18 cellular contexts compared by ENCODE assay signal in genomic region chr2:66539452-66539851, GRCh38.
DNase-seq lines count a peak whose midpoint lies in the region; ATAC-seq and TF ChIP-seq lines count a peak whose summit lies in the region.
"Had no signal": no experiment of that assay in that cellular context is flagged by ENCODE, and none has a peak within 500 bp of the region (broad histone marks: within the 10 kb centered on the region; RNA-seq: fewer than 3 reads in every experiment).

No MANE protein-coding gene starts in this region.

- no peak overlapping the region for H3K9ac ChIP-seq in SK-N-MC (ENCODE audit: insufficient read length)
- H3K9ac ChIP-seq: KMS-11 had no signal

- peak overlapping the region; percentile 20 for H3K27ac Mint-ChIP-seq in type B pancreatic cell
- H3K27ac Mint-ChIP-seq in T-helper 2 cell treated with Interferon-gamma antibody and Interleukin-4, amounts not matched to agents 5 μg/mL and 100 μg/mL, for 36 hours = no peak overlapping the region
- H3K27ac Mint-ChIP-seq: WTC11 had no signal

- H3K4me1 Mint-ChIP-seq in type B pancreatic cell (ENCODE audit: unreplicated experiment) = peaks cover 70% of the 10 kb centered on the region
- H3K4me1 Mint-ChIP-seq in T-helper 2 cell treated with Interferon-gamma antibody and Interleukin-4, amounts not matched to agents 5 μg/mL and 100 μg/mL, for 36 hours (ENCODE audit: low read depth) = no peaks in the 10 kb centered on the region

- no peaks in the 10 kb centered on the region for H3K27me3 Mint-ChIP-seq in type B pancreatic cell
- no peaks in the 10 kb centered on the region for H3K27me3 Mint-ChIP-seq in T-helper 2 cell treated with Interferon-gamma antibody and Interleukin-4, amounts not matched to agents 5 μg/mL and 100 μg/mL, for 36 hours (ENCODE audit: low read depth)

- H3K36me3 Mint-ChIP-seq in type B pancreatic cell = peaks cover 16% of the 10 kb centered on the region
- no peaks in the 10 kb centered on the region for H3K36me3 Mint-ChIP-seq in T-helper 2 cell treated with Interferon-gamma antibody and Interleukin-4, amounts not matched to agents 5 μg/mL and 100 μg/mL, for 36 hours (ENCODE audit: low read depth)
- H3K36me3 Mint-ChIP-seq: WTC11 had no signal

- H3K9me3 Mint-ChIP-seq in type B pancreatic cell = no peaks in the 10 kb centered on the region
- H3K9me3 Mint-ChIP-seq in T-helper 2 cell treated with Interferon-gamma antibody and Interleukin-4, amounts not matched to agents 5 μg/mL and 100 μg/mL, for 36 hours = no peaks in the 10 kb centered on the region
- H3K9me3 Mint-ChIP-seq: WTC11 had no signal

- no peaks in the 10 kb centered on the region for H3K9me3 ChIP-seq in SK-N-MC (ENCODE audit: low read depth, low read length)
- H3K9me3 ChIP-seq: gastrocnemius medialis, lower lobe of right lung, right lobe of liver had no signal

- no peak overlapping the region for H3K4me3 Mint-ChIP-seq in type B pancreatic cell
- no peak overlapping the region for H3K4me3 Mint-ChIP-seq in T-helper 2 cell treated with Interferon-gamma antibody and Interleukin-4, amounts not matched to agents 5 μg/mL and 100 μg/mL, for 36 hours
- H3K4me3 Mint-ChIP-seq: WTC11 had no signal

- H3K4me3 ChIP-seq in SK-N-MC (no peak overlapping the region), fibroblast of villous mesenchyme (ENCODE audit: low read depth, low read length) (no peak overlapping the region)
- H3K4me3 ChIP-seq: gastrocnemius medialis, lower lobe of right lung, right lobe of liver had no signal

- no peak for ATAC-seq in HG02840 (IDR thresholded peaks at IDR 0.05; ENCODE audit: low FRiP score, unreplicated experiment)
- ATAC-seq: gastrocnemius medialis, lower lobe of right lung, Panc1, right lobe of liver, WTC11 had no signal

- DNase-seq in HS-5 (ENCODE audit: low read depth) (peak; percentile 4), SK-N-MC (ENCODE audit: low read depth, low spot score) (no peak), fibroblast of villous mesenchyme (ENCODE audit: low read depth) (peak; percentile 45), type B pancreatic cell (ENCODE audit: extremely low spot score, unreplicated experiment) (no peak), posterior cingulate gyrus (no peak)
- no peak for DNase-seq in T-helper 2 cell treated with Interferon-gamma antibody and Interleukin-4, amounts not matched to agents 5 μg/mL and 100 μg/mL, for 36 hours (ENCODE audit: low spot score)
- DNase-seq: activated gamma-delta T cell; DMS79; gastrocnemius medialis; lower lobe of right lung; NCI-H1694 treated with DMSO at 0.1 percent for 48 hours; NCI-H510A treated with DMSO at 0.1 percent for 48 hours; right lobe of liver; stimulated activated CD4-positive, alpha-beta T cell treated with anti-CD3 and anti-CD28 coated beads, Interleukin-4, amount 100 ng/mL, for 24 hours had no signal

- H3K27ac ChIP-seq in SK-N-MC = peak overlapping the region; percentile 56
- H3K27ac ChIP-seq: gastrocnemius medialis, KMS-11, lower lobe of right lung, right lobe of liver had no signal

- TF ChIP-seq CTCF in fibroblast of villous mesenchyme (IDR thresholded peaks at IDR 0.05; ENCODE audit: insufficient read depth, low read depth, low read length) (no peak), type B pancreatic cell (conservative IDR thresholded peaks at IDR 0.05) (no peak)

- H3K36me3 ChIP-seq in SK-N-MC (ENCODE audit: insufficient read depth, low read length) = peaks cover 86% of the 10 kb centered on the region
- H3K36me3 ChIP-seq: gastrocnemius medialis, lower lobe of right lung, right lobe of liver had no signal

- intact Hi-C loops in posterior cingulate gyrus (cut with DNase I) = no loop called here

Comparison
In these comparisons a context has a peak if more than half of its experiments do, and no peak if none do; other contexts are left out.
1. DNase-seq: peak in HS-5 (single experiment) and fibroblast of villous mesenchyme (single experiment); none in SK-N-MC (single experiment), type B pancreatic cell (single experiment), posterior cingulate gyrus (0 of 10) and T-helper 2 cell treated with Interferon-gamma antibody and Interleukin-4, amounts not matched to agents 5 μg/mL and 100 μg/mL, for 36 hours (single experiment).